11 cellular contexts compared by ENCODE assay signal in the genomic region with DNA sequence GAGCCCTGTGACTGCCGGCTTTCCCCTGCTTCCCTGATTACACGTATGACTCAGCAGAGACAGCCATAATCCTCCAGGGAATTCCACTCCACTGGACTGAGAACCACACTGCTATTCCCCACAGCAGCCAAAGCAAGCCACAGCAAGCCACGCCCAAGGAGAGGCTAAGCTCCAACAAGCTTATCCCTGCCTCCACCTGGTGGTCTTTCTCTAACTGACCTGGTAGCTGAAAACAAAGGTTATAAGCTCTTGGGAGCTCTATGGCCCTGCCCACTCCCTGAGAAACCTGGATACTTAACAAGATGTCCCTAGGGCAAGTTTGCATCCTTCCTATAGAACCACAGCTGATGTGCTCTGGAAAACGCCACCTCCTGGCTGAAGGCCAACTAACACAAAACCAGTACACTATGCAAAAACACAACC.
DNase-seq lines count a peak whose midpoint lies in the region; ATAC-seq and TF ChIP-seq lines count a peak whose summit lies in the region.
"Had no signal": no experiment of that assay in that cellular context is flagged by ENCODE, and none has a peak within 500 bp of the region (broad histone marks: within the 10 kb centered on the region; RNA-seq: fewer than 3 reads in every experiment).

No MANE protein-coding gene starts in this region.

- peaks cover 8% of the 10 kb centered on the region; the same call in 1 of the 2 replicates for H3K4me1 ChIP-seq in BE2C

- no peaks in the 10 kb centered on the region for H3K27me3 ChIP-seq in BE2C

- no peaks in the 10 kb centered on the region for H3K36me3 ChIP-seq in BE2C

- peak; percentile 86 for DNase-seq in BE2C
- DNase-seq in Jurkat, Clone E6-1 (ENCODE audit: low read depth, low spot score): peak; percentile 22
- peak; percentile 20 for DNase-seq in SK-N-DZ (ENCODE audit: low spot score)
- DNase-seq in glomerular visceral epithelial cell (ENCODE audit: extremely low spot score): peak; percentile 94
- DNase-seq in Right ventricle myocardium inferior (ENCODE audit: missing footprints): no peak
- no peak for DNase-seq in GM13977 (ENCODE audit: low spot score)
- DNase-seq in NCI-H2081 treated with DMSO at 0.1 percent for 48 hours (lab: John Stamatoyannopoulos, UW): no peak
- DNase-seq: hippocampal formation, NCI-H1105 treated with DMSO at 0.1 percent for 48 hours, small intestine had no signal

- H3K4me3 ChIP-seq in BE2C (ENCODE audit: low read depth, low read length): no peak overlapping the region
- H3K4me3 ChIP-seq in Jurkat, Clone E6-1 (ENCODE audit: low read length): no peak overlapping the region

- in situ Hi-C loops in GM13977 (cut with MboI; ENCODE audit: low pct_unique_long_range_greater_than_20kb, low sequenced_read_pairs, unreplicated experiment): no loop called here

- no peak for ATAC-seq in Right ventricle myocardium inferior
- no peak for ATAC-seq in HG02970 (IDR thresholded peaks at IDR 0.05; ENCODE audit: low FRiP score, unreplicated experiment)

- no peaks in the 10 kb centered on the region for H3K9me3 ChIP-seq in BE2C

- TF ChIP-seq CTCF in BE2C (IDR thresholded peaks at IDR 0.05; ENCODE audit: low read depth, low read length) (peak; percentile 56), GM13977 (IDR thresholded peaks at IDR 0.05; ENCODE audit: extremely low read depth, insufficient read depth, missing control alignments) (no peak)

- intact Hi-C loops in Right ventricle myocardium inferior (cut with DNase I): no loop called here

Comparison
In these comparisons a context has a peak if more than half of its experiments do, and no peak if none do; other contexts are left out.
1. DNase-seq: peak in BE2C (single experiment), Jurkat, Clone E6-1 (single experiment), SK-N-DZ (single experiment) and glomerular visceral epithelial cell (single experiment); none in Right ventricle myocardium inferior (single experiment), GM13977 (single experiment) and NCI-H2081 treated with DMSO at 0.1 percent for 48 hours (single experiment).